In genomic region chr1:169110691-169111447, GRCh38 we compare ENCODE assay signal across 11 cellular contexts. TPM values are rescaled to one million over a fixed set of nuclear protein-coding genes. Genes with fewer than 3 reads are reported as not detected.
DNase-seq lines count a peak whose midpoint lies in the region; ATAC-seq and TF ChIP-seq lines count a peak whose summit lies in the region.
"Had no signal": no experiment of that assay in that cellular context is flagged by ENCODE, and none has a peak within 500 bp of the region (broad histone marks: within the 10 kb centered on the region; RNA-seq: fewer than 3 reads in every experiment).

No MANE protein-coding gene starts in this region.

- dilution Hi-C loops in mammary epithelial cell (cut with HindIII; ENCODE audit: low sequenced_read_pairs) = loop anchor here (25.0 kb wide), 1 partner anchor 474 kb away; no protein-coding TSS in a partner anchor

- H3K36me3 ChIP-seq in OCI-LY1 (ENCODE audit: insufficient read depth, low read length) (peaks cover 16% of the 10 kb centered on the region), mammary epithelial cell (ENCODE audit: insufficient read depth, low read length) (peaks cover 25% of the 10 kb centered on the region), left lung (peaks cover 0 to 17% of the 10 kb centered on the region in 2 donors), spleen (peaks cover 0 to 32% (median 0%) of the 10 kb centered on the region in 6 donors)
- H3K36me3 ChIP-seq: neutrophil had no signal

- H3K79me2 ChIP-seq in OCI-LY1 (ENCODE audit: insufficient read depth, low read length) (peaks cover 5% of the 10 kb centered on the region), mammary epithelial cell (ENCODE audit: insufficient read depth, low read length) (peaks cover 72% of the 10 kb centered on the region)

- H3K27me3 ChIP-seq in OCI-LY1 (ENCODE audit: insufficient read depth, low read length) (no peaks in the 10 kb centered on the region), mammary epithelial cell (ENCODE audit: insufficient read depth, low read length) (no peaks in the 10 kb centered on the region), left lung (peaks cover 0 to 29% of the 10 kb centered on the region in 2 donors), spleen (replicated peaks in 1 of 7) (peaks cover 0 to 46% (median under 1%) of the 10 kb centered on the region in 7 donors)
- H3K27me3 ChIP-seq: SJCRH30 had no signal

- H3K27ac ChIP-seq in OCI-LY1 (ENCODE audit: low read depth, low read length, poor library complexity, severe bottlenecking) (peak overlapping the region; percentile 62), mammary epithelial cell (ENCODE audit: insufficient read depth, low read depth, low read length) (peak overlapping the region; percentile 98), left lung (peak overlapping the region; percentile 23 to 95), spleen (peak overlapping the region; percentile 19 to 91 (median 64))
- H3K27ac ChIP-seq: neutrophil, SJCRH30 had no signal

- H3K9me3 ChIP-seq in OCI-LY1 (ENCODE audit: low read length) (no peaks in the 10 kb centered on the region), mammary epithelial cell (replicated peaks; ENCODE audit: insufficient read depth, low read length) (no peaks in the 10 kb centered on the region), left lung (no peaks in the 10 kb centered on the region), spleen (no peaks in the 10 kb centered on the region)
- H3K9me3 ChIP-seq: neutrophil, SJCRH30 had no signal

- no peak overlapping the region for H3K4me3 ChIP-seq in OCI-LY1 (ENCODE audit: low read depth, low read length, poor library complexity, severe bottlenecking)
- H3K4me3 ChIP-seq in mammary epithelial cell (replicated peaks in 1 of 3; ENCODE audit: insufficient read depth in 1 of 3, low read depth in 2 of 3, low read length in 3 of 3) = no peak overlapping the region
- H3K4me3 ChIP-seq in left lung = peak overlapping the region in 1 of 2 donors; percentile 64
- peak overlapping the region in 4 of 8 donors; percentile 12 to 90 (median 86) for H3K4me3 ChIP-seq in spleen
- H3K4me3 ChIP-seq: SJCRH30 had no signal

- in situ Hi-C loops in mammary epithelial cell (cut with MboI; ENCODE audit: low sequenced_read_pairs in 2 of 2) = loop anchor here (10.0 to 25.0 kb wide), 2 partner anchors 251 to 476 kb away; partner anchors contain the start of genes BLZF1 (in 1 of the 2) and NME7 (in 1 of the 2)

- H3K9ac ChIP-seq in OCI-LY1 (ENCODE audit: low read length) (no peak overlapping the region), mammary epithelial cell (ENCODE audit: insufficient read depth, low read length) (peak overlapping the region; percentile 99)

- CTCF ChIA-PET in mammary epithelial cell (lab: Charles Lee; ENCODE audit: low non-redundant PET) = no interaction called here

- peak; percentile 4 for ATAC-seq in left lung

- peaks cover 72% of the 10 kb centered on the region for H3K4me1 ChIP-seq in OCI-LY1 (ENCODE audit: insufficient read depth, low read length, severe bottlenecking)
- H3K4me1 ChIP-seq in mammary epithelial cell (ENCODE audit: insufficient read depth, low read length) = peaks cover 71% of the 10 kb centered on the region
- peaks cover 23 to 69% of the 10 kb centered on the region in 2 donors for H3K4me1 ChIP-seq in left lung
- H3K4me1 ChIP-seq in spleen = peaks cover 8 to 94% (median 39%) of the 10 kb centered on the region in 6 donors

- intact Hi-C loops in mammary epithelial cell (cut with micrococcal nuclease) = no loop called here
- intact Hi-C loops in left lung (cut with DNase I) = no loop called here
- intact Hi-C loops in spleen (cut with DNase I; ENCODE audit: low total_unique reads) = no loop called here

- no peaks in the 10 kb centered on the region for H3K9me2 ChIP-seq in OCI-LY1 (ENCODE audit: low read depth, low read length)

- 60% methylated on average over 7 of the region's 7 CpGs for WGBS in mammary epithelial cell (ENCODE audit: low coverage, missing lambda C conversion rate)
- WGBS in spleen, 5 donors = 31 to 42% (median 38%) methylated on average over 7 of the region's 7 CpGs

- H3K4me2 ChIP-seq in OCI-LY1 (ENCODE audit: low read length) = peak overlapping the region; percentile 95; the same call in 1 of the 2 replicates
- peak overlapping the region; percentile 97 for H3K4me2 ChIP-seq in mammary epithelial cell (ENCODE audit: insufficient read depth, low read depth, low read length)

- no TSS peak for BruUV-seq in mammary epithelial cell (replicated peaks; lab: Mats Ljungman, UMichigan)

- H4K20me1 ChIP-seq in OCI-LY1 (ENCODE audit: insufficient read depth, low read length) = no peaks in the 10 kb centered on the region
- no peaks in the 10 kb centered on the region for H4K20me1 ChIP-seq in mammary epithelial cell (ENCODE audit: insufficient read depth, low read length)

- no peak for TF ChIP-seq CTCF in OCI-LY1 (IDR thresholded peaks at IDR 0.05; ENCODE audit: low read length)
- no peak for TF ChIP-seq CTCF in mammary epithelial cell (conservative IDR thresholded peaks at IDR 0.05 in 1 of 2, IDR thresholded peaks at IDR 0.05 in 1 of 2; ENCODE audit: extremely low read depth in 1 of 2, insufficient read depth in 1 of 2, low read depth in 1 of 2, low read length in 2 of 2)
- no peak for TF ChIP-seq CTCF in left lung (IDR thresholded peaks at IDR 0.05)
- no peak for TF ChIP-seq CTCF in spleen (IDR thresholded peaks at IDR 0.05 in 8 of 11, conservative IDR thresholded peaks at IDR 0.05 in 3 of 11)

- no peaks in the 10 kb centered on the region for H3F3A ChIP-seq in OCI-LY1 (ENCODE audit: insufficient read depth, low read length)

- no peak overlapping the region for H2AFZ ChIP-seq in OCI-LY1 (ENCODE audit: low read length)
- H2AFZ ChIP-seq in mammary epithelial cell (ENCODE audit: low read depth, low read length) = no peak overlapping the region

- no peak for DNase-seq in mammary epithelial cell
- peak in 1 of 2 donors; percentile 56 for DNase-seq in left lung
- no peak for DNase-seq in spleen
- DNase-seq in NCI-H1694 treated with DMSO at 0.1 percent for 48 hours (lab: John Stamatoyannopoulos, UW) = no peak
- DNase-seq in foreskin melanocyte = no peak
- no peak for DNase-seq in ecto neural progenitor cell (ENCODE audit: low spot score)
- no peak for DNase-seq in NK-92 treated with Interleukin-12 subunit alpha and Interleukin-12 subunit beta, amount 100 ng/mL, for 24 hours (lab: John Stamatoyannopoulos, UW)
- DNase-seq: NCI-H1930, SJCRH30 had no signal

- TF ChIP-seq POLR2A in spleen (IDR thresholded peaks at IDR 0.05) = no peak

RNA-seq across cellular contexts. Expression of gene ATP1B1, which starts 4.4 kb away (rescaled TPM):
- total RNA-seq in mammary epithelial cell (100 to 1,000 TPM in 1 of 2 donors, 10 to 100 TPM in 1; 53.2 to 117 TPM), left lung (100 to 1,000 TPM; 288 to 295 TPM), spleen (100 to 1,000 TPM in 1 of 7 donors, 10 to 100 TPM in 6; 42.1 to 101 (median 66.2) TPM)
- polyA plus RNA-seq in mammary epithelial cell (31.0 TPM), spleen (10 to 100 TPM in 1 of 3 donors, 1 to 10 TPM in 2; 3.1 to 14.7 (median 5.9) TPM)
- polyA minus RNA-seq in mammary epithelial cell = 41.2 TPM
